In the genomic region with DNA sequence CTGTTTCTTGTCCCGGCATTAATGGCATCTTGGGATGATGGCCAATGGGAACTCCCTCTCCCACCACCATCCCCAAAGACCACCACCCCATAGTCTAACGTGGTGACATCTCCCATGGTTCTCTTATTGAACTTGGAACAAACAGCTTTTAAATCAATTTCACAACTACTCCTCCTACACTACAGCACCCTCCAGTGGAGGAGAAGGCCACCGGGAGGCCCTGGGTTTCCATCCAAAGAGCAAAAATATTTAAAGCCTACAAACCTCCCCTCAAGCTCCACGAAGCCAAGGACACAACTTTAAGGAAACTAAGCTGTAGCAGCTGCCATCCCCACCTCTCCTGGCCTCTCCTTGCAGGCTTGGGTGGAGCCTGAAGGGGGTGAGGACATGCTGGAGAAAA, we compare ENCODE assay signal across 1 cellular context.
TF ChIP-seq lines count a peak whose summit lies in the region.

No MANE protein-coding gene starts in this region.

TF ChIP-seq in H1, 55 proteins besides CTCF, POLR2A, EP300 and RAD21:
- TF ChIP-seq, protein P1, sequence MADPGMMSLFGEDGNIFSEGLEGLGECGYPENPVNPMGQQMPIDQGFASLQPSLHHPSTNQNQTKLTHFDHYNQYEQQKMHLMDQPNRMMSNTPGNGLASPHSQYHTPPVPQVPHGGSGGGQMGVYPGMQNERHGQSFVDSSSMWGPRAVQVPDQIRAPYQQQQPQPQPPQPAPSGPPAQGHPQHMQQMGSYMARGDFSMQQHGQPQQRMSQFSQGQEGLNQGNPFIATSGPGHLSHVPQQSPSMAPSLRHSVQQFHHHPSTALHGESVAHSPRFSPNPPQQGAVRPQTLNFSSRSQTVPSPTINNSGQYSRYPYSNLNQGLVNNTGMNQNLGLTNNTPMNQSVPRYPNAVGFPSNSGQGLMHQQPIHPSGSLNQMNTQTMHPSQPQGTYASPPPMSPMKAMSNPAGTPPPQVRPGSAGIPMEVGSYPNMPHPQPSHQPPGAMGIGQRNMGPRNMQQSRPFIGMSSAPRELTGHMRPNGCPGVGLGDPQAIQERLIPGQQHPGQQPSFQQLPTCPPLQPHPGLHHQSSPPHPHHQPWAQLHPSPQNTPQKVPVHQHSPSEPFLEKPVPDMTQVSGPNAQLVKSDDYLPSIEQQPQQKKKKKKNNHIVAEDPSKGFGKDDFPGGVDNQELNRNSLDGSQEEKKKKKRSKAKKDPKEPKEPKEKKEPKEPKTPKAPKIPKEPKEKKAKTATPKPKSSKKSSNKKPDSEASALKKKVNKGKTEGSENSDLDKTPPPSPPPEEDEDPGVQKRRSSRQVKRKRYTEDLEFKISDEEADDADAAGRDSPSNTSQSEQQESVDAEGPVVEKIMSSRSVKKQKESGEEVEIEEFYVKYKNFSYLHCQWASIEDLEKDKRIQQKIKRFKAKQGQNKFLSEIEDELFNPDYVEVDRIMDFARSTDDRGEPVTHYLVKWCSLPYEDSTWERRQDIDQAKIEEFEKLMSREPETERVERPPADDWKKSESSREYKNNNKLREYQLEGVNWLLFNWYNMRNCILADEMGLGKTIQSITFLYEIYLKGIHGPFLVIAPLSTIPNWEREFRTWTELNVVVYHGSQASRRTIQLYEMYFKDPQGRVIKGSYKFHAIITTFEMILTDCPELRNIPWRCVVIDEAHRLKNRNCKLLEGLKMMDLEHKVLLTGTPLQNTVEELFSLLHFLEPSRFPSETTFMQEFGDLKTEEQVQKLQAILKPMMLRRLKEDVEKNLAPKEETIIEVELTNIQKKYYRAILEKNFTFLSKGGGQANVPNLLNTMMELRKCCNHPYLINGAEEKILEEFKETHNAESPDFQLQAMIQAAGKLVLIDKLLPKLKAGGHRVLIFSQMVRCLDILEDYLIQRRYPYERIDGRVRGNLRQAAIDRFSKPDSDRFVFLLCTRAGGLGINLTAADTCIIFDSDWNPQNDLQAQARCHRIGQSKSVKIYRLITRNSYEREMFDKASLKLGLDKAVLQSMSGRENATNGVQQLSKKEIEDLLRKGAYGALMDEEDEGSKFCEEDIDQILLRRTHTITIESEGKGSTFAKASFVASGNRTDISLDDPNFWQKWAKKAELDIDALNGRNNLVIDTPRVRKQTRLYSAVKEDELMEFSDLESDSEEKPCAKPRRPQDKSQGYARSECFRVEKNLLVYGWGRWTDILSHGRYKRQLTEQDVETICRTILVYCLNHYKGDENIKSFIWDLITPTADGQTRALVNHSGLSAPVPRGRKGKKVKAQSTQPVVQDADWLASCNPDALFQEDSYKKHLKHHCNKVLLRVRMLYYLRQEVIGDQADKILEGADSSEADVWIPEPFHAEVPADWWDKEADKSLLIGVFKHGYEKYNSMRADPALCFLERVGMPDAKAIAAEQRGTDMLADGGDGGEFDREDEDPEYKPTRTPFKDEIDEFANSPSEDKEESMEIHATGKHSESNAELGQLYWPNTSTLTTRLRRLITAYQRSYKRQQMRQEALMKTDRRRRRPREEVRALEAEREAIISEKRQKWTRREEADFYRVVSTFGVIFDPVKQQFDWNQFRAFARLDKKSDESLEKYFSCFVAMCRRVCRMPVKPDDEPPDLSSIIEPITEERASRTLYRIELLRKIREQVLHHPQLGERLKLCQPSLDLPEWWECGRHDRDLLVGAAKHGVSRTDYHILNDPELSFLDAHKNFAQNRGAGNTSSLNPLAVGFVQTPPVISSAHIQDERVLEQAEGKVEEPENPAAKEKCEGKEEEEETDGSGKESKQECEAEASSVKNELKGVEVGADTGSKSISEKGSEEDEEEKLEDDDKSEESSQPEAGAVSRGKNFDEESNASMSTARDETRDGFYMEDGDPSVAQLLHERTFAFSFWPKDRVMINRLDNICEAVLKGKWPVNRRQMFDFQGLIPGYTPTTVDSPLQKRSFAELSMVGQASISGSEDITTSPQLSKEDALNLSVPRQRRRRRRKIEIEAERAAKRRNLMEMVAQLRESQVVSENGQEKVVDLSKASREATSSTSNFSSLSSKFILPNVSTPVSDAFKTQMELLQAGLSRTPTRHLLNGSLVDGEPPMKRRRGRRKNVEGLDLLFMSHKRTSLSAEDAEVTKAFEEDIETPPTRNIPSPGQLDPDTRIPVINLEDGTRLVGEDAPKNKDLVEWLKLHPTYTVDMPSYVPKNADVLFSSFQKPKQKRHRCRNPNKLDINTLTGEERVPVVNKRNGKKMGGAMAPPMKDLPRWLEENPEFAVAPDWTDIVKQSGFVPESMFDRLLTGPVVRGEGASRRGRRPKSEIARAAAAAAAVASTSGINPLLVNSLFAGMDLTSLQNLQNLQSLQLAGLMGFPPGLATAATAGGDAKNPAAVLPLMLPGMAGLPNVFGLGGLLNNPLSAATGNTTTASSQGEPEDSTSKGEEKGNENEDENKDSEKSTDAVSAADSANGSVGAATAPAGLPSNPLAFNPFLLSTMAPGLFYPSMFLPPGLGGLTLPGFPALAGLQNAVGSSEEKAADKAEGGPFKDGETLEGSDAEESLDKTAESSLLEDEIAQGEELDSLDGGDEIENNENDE (IDR thresholded peaks at IDR 0.05; ENCODE audit: insufficient replicate concordance, low read length), result no peak
- TF ChIP-seq CBX8 (IDR thresholded peaks at IDR 0.05; ENCODE audit: borderline replicate concordance, low read depth, low read length) (no peak), CHD1 (IDR thresholded peaks at IDR 0.05; ENCODE audit: low read depth, low read length) (no peak), POLR2AphosphoS5 (IDR thresholded peaks at IDR 0.05; ENCODE audit: low read depth, low read length) (no peak), SP2 (IDR thresholded peaks at IDR 0.05; ENCODE audit: low read length) (no peak), TBP (IDR thresholded peaks at IDR 0.05; ENCODE audit: low read depth, low read length) (no peak), JUND (IDR thresholded peaks at IDR 0.05; ENCODE audit: low read length) (no peak)
- TF ChIP-seq, protein P2, sequence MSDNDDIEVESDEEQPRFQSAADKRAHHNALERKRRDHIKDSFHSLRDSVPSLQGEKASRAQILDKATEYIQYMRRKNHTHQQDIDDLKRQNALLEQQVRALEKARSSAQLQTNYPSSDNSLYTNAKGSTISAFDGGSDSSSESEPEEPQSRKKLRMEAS (IDR thresholded peaks at IDR 0.05), result no peak
